In genomic region chr19:7494416-7495098, GRCh38 we compare ENCODE assay signal across 9 cellular contexts. TPM values are rescaled to one million over a fixed set of nuclear protein-coding genes. Genes with fewer than 3 reads are reported as not detected.
DNase-seq lines count a peak whose midpoint lies in the region; ATAC-seq and TF ChIP-seq lines count a peak whose summit lies in the region.
"Had no signal": no experiment of that assay in that cellular context is flagged by ENCODE, and none has a peak within 500 bp of the region (broad histone marks: within the 10 kb centered on the region; RNA-seq: fewer than 3 reads in every experiment).

No MANE protein-coding gene starts in this region.

- TF ChIP-seq POLR2A in gastrocnemius medialis (IDR thresholded peaks at IDR 0.05) = no peak

- H3K27ac Mint-ChIP-seq in activated CD4-positive, alpha-beta T cell treated with anti-CD3 and anti-CD28 coated beads, Interleukin-2, amount 10 ng/mL, durations not matched to agents 7 days and 5 days = no peak overlapping the region

- no peaks in the 10 kb centered on the region for H3K9me3 ChIP-seq in gastrocnemius medialis

- no peaks in the 10 kb centered on the region for H3K27me3 ChIP-seq in gastrocnemius medialis

- DNase-seq in HPDE6-E6E7 (ENCODE audit: extremely low spot score) = peak; percentile 65
- DNase-seq in coronary artery (ENCODE audit: low spot score) = no peak
- peak; percentile 79 for DNase-seq in left lobe of liver (ENCODE audit: low spot score)
- DNase-seq in gastrocnemius medialis = peak; percentile 67 to 69
- DNase-seq in activated CD4-positive, alpha-beta T cell treated with anti-CD3 and anti-CD28 coated beads, Interleukin-2, amount 10 ng/mL, durations not matched to agents 7 days and 5 days = no peak
- no peak for DNase-seq in 8988T
- no peak for DNase-seq in activated T-cell treated with anti-CD3 and anti-CD28 coated beads, Interleukin-2, amount 50 U/mL, for 1 hour
- no peak for DNase-seq in NOMO-1 treated with dmso at 0.1 percent for 144 hours (lab: John Stamatoyannopoulos, UW; ENCODE audit: unreplicated experiment)

- in situ Hi-C loops in gastrocnemius medialis (cut with MboI; ENCODE audit: low sequenced_read_pairs in 4 of 4) = no loop called here

- ATAC-seq in left lobe of liver = peak; percentile 85
- ATAC-seq in gastrocnemius medialis = peak; percentile 94 to 98

- no peaks in the 10 kb centered on the region for H3K36me3 ChIP-seq in gastrocnemius medialis

- H3K27ac ChIP-seq in coronary artery = peak overlapping the region; percentile 42 to 79
- peak overlapping the region; percentile 8 to 83 (median 73) for H3K27ac ChIP-seq in gastrocnemius medialis

- TF ChIP-seq CTCF in coronary artery (IDR thresholded peaks at IDR 0.05) (no peak), gastrocnemius medialis (IDR thresholded peaks at IDR 0.05 in 4 of 5, conservative IDR thresholded peaks at IDR 0.05 in 1 of 5) (peak in 2 of 5 experiments; percentile 22 to 29)

- no peaks in the 10 kb centered on the region for H3K36me3 Mint-ChIP-seq in activated CD4-positive, alpha-beta T cell treated with anti-CD3 and anti-CD28 coated beads, Interleukin-2, amount 10 ng/mL, durations not matched to agents 7 days and 5 days (ENCODE audit: low read depth)

- H3K4me3 ChIP-seq in coronary artery = peak overlapping the region; percentile 11
- no peak overlapping the region for H3K4me3 ChIP-seq in gastrocnemius medialis

- peaks cover 21% of the 10 kb centered on the region for H3K4me1 Mint-ChIP-seq in activated CD4-positive, alpha-beta T cell treated with anti-CD3 and anti-CD28 coated beads, Interleukin-2, amount 10 ng/mL, durations not matched to agents 7 days and 5 days

- H3K9me3 Mint-ChIP-seq in activated CD4-positive, alpha-beta T cell treated with anti-CD3 and anti-CD28 coated beads, Interleukin-2, amount 10 ng/mL, durations not matched to agents 7 days and 5 days = no peaks in the 10 kb centered on the region

- CTCF ChIA-PET in activated CD4-positive, alpha-beta T cell treated with anti-CD3 and anti-CD28 coated beads, Interleukin-2, amount 10 ng/mL, durations not matched to agents 7 days and 5 days (lab: Charles Lee) = interaction anchor here (0.6 to 1.6 kb wide), 7 partner anchors 10 to 979 kb away, joined by 3 to 4 read pairs (median 3); no protein-coding TSS in a partner anchor

- H3K4me1 ChIP-seq in gastrocnemius medialis = peaks cover 6 to 8% of the 10 kb centered on the region in 2 donors

- POLR2A ChIA-PET in activated CD4-positive, alpha-beta T cell treated with anti-CD3 and anti-CD28 coated beads, Interleukin-2, amount 10 ng/mL, durations not matched to agents 7 days and 5 days (lab: Charles Lee) = no interaction called here

- H3K27me3 Mint-ChIP-seq in activated CD4-positive, alpha-beta T cell treated with anti-CD3 and anti-CD28 coated beads, Interleukin-2, amount 10 ng/mL, durations not matched to agents 7 days and 5 days = peaks cover 13% of the 10 kb centered on the region

- no peak overlapping the region for H3K4me3 Mint-ChIP-seq in activated CD4-positive, alpha-beta T cell treated with anti-CD3 and anti-CD28 coated beads, Interleukin-2, amount 10 ng/mL, durations not matched to agents 7 days and 5 days

- intact Hi-C loops in gastrocnemius medialis (cut with DNase I; ENCODE audit: low total_unique reads) = loop anchor here (10.0 kb wide), 1 partner anchor 290 kb away; no protein-coding TSS in a partner anchor

RNA-seq across cellular contexts. Expression of gene PEX11G, which starts 5.7 kb away (rescaled TPM):
- total RNA-seq in left lobe of liver (16.5 TPM), gastrocnemius medialis (1 to 10 TPM in 2 of 4 donors, under 1 TPM in 1, not detected in 1; 0.51 to 1.4 (median 1.1) TPM)
- total RNA-seq in activated CD4-positive, alpha-beta T cell treated with anti-CD3 and anti-CD28 coated beads, Interleukin-2, amount 10 ng/mL, durations not matched to agents 7 days and 5 days = under 1 TPM; 0.46 to 0.67 TPM
- total RNA-seq: HT1080 had no signal

RNA-seq across cellular contexts. Expression of gene ZNF358, which starts 21.3 kb away (rescaled TPM):
- total RNA-seq in left lobe of liver = 31.3 TPM
- total RNA-seq in gastrocnemius medialis = 100 to 1,000 TPM in 2 of 4 donors, 10 to 100 TPM in 2; 69.8 to 139 (median 116) TPM
- 1 to 10 TPM; 6.5 to 6.7 TPM for total RNA-seq in activated CD4-positive, alpha-beta T cell treated with anti-CD3 and anti-CD28 coated beads, Interleukin-2, amount 10 ng/mL, durations not matched to agents 7 days and 5 days

RNA-seq across cellular contexts. Expression of gene MCOLN1, which starts 27.9 kb away (rescaled TPM):
- 25.7 TPM for total RNA-seq in left lobe of liver
- total RNA-seq in gastrocnemius medialis = 10 to 100 TPM in 3 of 4 donors, 1 to 10 TPM in 1; 9.2 to 13.6 (median 11.5) TPM
- total RNA-seq in activated CD4-positive, alpha-beta T cell treated with anti-CD3 and anti-CD28 coated beads, Interleukin-2, amount 10 ng/mL, durations not matched to agents 7 days and 5 days = 10 to 100 TPM; 13.2 to 14.8 TPM

RNA-seq across cellular contexts. Expression of gene PNPLA6, which starts 41.0 kb away (rescaled TPM):
- 57.9 TPM for total RNA-seq in left lobe of liver
- total RNA-seq in gastrocnemius medialis = 100 to 1,000 TPM in 1 of 4 donors, 10 to 100 TPM in 3; 61.4 to 101 (median 75.1) TPM
- 100 to 1,000 TPM; 117 to 126 TPM for total RNA-seq in activated CD4-positive, alpha-beta T cell treated with anti-CD3 and anti-CD28 coated beads, Interleukin-2, amount 10 ng/mL, durations not matched to agents 7 days and 5 days

Comparison
In these comparisons a context has a peak if more than half of its experiments do, and no peak if none do; other contexts are left out.
1. DNase-seq: peak in HPDE6-E6E7 (single experiment), left lobe of liver (single experiment) and gastrocnemius medialis (2 of 2); none in coronary artery (single experiment), activated CD4-positive, alpha-beta T cell treated with anti-CD3 and anti-CD28 coated beads, Interleukin-2, amount 10 ng/mL, durations not matched to agents 7 days and 5 days (single experiment), 8988T (single experiment), activated T-cell treated with anti-CD3 and anti-CD28 coated beads, Interleukin-2, amount 50 U/mL, for 1 hour (single experiment) and NOMO-1 treated with dmso at 0.1 percent for 144 hours (single experiment).